ENCODE assay signal across 1 cellular context in genomic region chr7:44184874-44185446, GRCh38.
A peak's percentile ranks its signal among the peaks of the same experiment; 100 is the strongest.
TF ChIP-seq lines count a peak whose summit lies in the region.

No MANE protein-coding gene starts in this region.

TF ChIP-seq in HEK293, 187 proteins besides CTCF, POLR2A, EP300 and RAD21 (continued from another document):
- TF ChIP-seq ZBTB44 (tag by site-specific recombination; IDR thresholded peaks at IDR 0.05) (no peak), ZNF26 (tag by site-specific recombination; IDR thresholded peaks at IDR 0.05) (no peak), ZNF19 (tag by site-specific recombination; IDR thresholded peaks at IDR 0.05; ENCODE audit: low read depth) (no peak), ZNF366 (tag by site-specific recombination; conservative IDR thresholded peaks at IDR 0.05) (peak; percentile 83), ZNF133 (tag by site-specific recombination; IDR thresholded peaks at IDR 0.05) (no peak), ZNF169 (tag by site-specific recombination; IDR thresholded peaks at IDR 0.05) (no peak), ZNF830 (tag by site-specific recombination; IDR thresholded peaks at IDR 0.05; ENCODE audit: low read depth) (no peak)
